16 cellular contexts compared by ENCODE assay signal in genomic region chr1:31646259-31646960, GRCh38. TPM values are rescaled to one million over a fixed set of nuclear protein-coding genes. Genes with fewer than 3 reads are reported as not detected.
DNase-seq lines count a peak whose midpoint lies in the region; ATAC-seq, FAIRE-seq and TF ChIP-seq lines count a peak whose summit lies in the region.
"Had no signal": no experiment of that assay in that cellular context is flagged by ENCODE, and none has a peak within 500 bp of the region (broad histone marks: within the 10 kb centered on the region; RNA-seq: fewer than 3 reads in every experiment).

No MANE protein-coding gene starts in this region.

- no peaks in the 10 kb centered on the region for H3K27me3 ChIP-seq in HCT116 (ENCODE audit: insufficient read depth, low read length)
- 0 out of 5 replicates have a peak, but pooled peaks cover 0 to 4% of the 10 kb centered on the region in 2 experiments for H3K27me3 ChIP-seq in K562 (ENCODE audit: control insufficient read depth in 2 of 2, insufficient read depth in 2 of 2, low read length in 2 of 2)
- H3K27me3 ChIP-seq in neural progenitor cell = no peaks in the 10 kb centered on the region
- H3K27me3 ChIP-seq in MM.1S (replicated peaks; ENCODE audit: insufficient read depth, low read length) = peaks cover 7% of the 10 kb centered on the region; the same call in 1 of the 2 replicates

- H3K9me3 ChIP-seq in HCT116 (ENCODE audit: control insufficient read depth in 1 of 2, insufficient read depth in 1 of 2, low read depth in 1 of 2, low read length in 2 of 2) = no peaks in the 10 kb centered on the region
- H3K9me3 ChIP-seq in K562 (replicated peaks; ENCODE audit: control insufficient read depth, insufficient read depth, low read depth, low read length) = no peaks in the 10 kb centered on the region
- no peaks in the 10 kb centered on the region for H3K9me3 ChIP-seq in neural progenitor cell (ENCODE audit: low read depth)
- no peaks in the 10 kb centered on the region for H3K9me3 ChIP-seq in MM.1S (replicated peaks; ENCODE audit: insufficient read depth, low read length)

- peaks cover 27% of the 10 kb centered on the region for H3K79me2 ChIP-seq in HCT116 (ENCODE audit: insufficient read depth, low read length)
- peaks cover 21% of the 10 kb centered on the region for H3K79me2 ChIP-seq in K562 (ENCODE audit: control insufficient read depth, insufficient read depth, low read length)
- H3K79me2 ChIP-seq in neural progenitor cell (ENCODE audit: low read depth) = peaks cover 30% of the 10 kb centered on the region
- peaks cover 29% of the 10 kb centered on the region for H3K79me2 ChIP-seq in MM.1S (ENCODE audit: low read length)

- TF ChIP-seq POLR2A in HCT116 (IDR thresholded peaks at IDR 0.05; ENCODE audit: borderline replicate concordance, extremely low read depth, insufficient read depth, insufficient read length) = no peak
- no peak for TF ChIP-seq POLR2A in K562 (conservative IDR thresholded peaks at IDR 0.05)

- H3K9me2 ChIP-seq in HCT116 (ENCODE audit: insufficient read depth) = no peaks in the 10 kb centered on the region
- H3K9me2 ChIP-seq in MM.1S (replicated peaks; ENCODE audit: insufficient read depth, low read length) = no peaks in the 10 kb centered on the region

- CTCF ChIA-PET in HCT116 (lab: Charles Lee) = no interaction called here
- CTCF ChIA-PET in K562 (lab: Yijun Ruan, JAX; ENCODE audit: low intra/inter-chr PET ratio) = no interaction called here

- H3K4me1 ChIP-seq in HCT116 (ENCODE audit: control insufficient read depth in 1 of 2, insufficient read depth in 2 of 2, low read length in 2 of 2) (peaks cover 8 to 20% of the 10 kb centered on the region in 2 experiments; a peak in 3 of 4 replicates), K562 (replicated peaks in 1 of 2; ENCODE audit: control insufficient read depth in 2 of 2, insufficient read depth in 2 of 2, low read length in 2 of 2) (peaks cover 0 to 9% of the 10 kb centered on the region in 2 experiments; a peak in 3 of 5 replicates), neural progenitor cell (peaks cover 4% of the 10 kb centered on the region), MM.1S (ENCODE audit: low read length) (peaks cover 7% of the 10 kb centered on the region)

- in situ Hi-C loops in K562 (cut with MboI) = no loop called here
- in situ Hi-C loops in GM13976 (cut with MboI; ENCODE audit: low sequenced_read_pairs, unreplicated experiment) = no loop called here

- H3K27ac Mint-ChIP-seq in T-helper 2 cell treated with Interferon-gamma antibody and Interleukin-4, amounts not matched to agents 5 μg/mL and 100 μg/mL, for 36 hours = peak overlapping the region; percentile 100
- no peak overlapping the region for H3K27ac Mint-ChIP-seq in neural progenitor cell

- TF ChIP-seq CTCF in HCT116 (IDR thresholded peaks at IDR 0.05 in 2 of 3, conservative IDR thresholded peaks at IDR 0.05 in 1 of 3; ENCODE audit: borderline replicate concordance in 1 of 3, insufficient read depth in 1 of 3, low read depth in 2 of 3, low read length in 2 of 3) (no peak), K562 (IDR thresholded peaks at IDR 0.05 in 2 of 3, conservative IDR thresholded peaks at IDR 0.05 in 1 of 3; ENCODE audit: insufficient read depth in 2 of 3, low read depth in 1 of 3, low read length in 3 of 3) (no peak), neural progenitor cell (IDR thresholded peaks at IDR 0.05) (no peak), MM.1S (IDR thresholded peaks at IDR 0.05; ENCODE audit: low read length) (no peak), GM13976 (IDR thresholded peaks at IDR 0.05; ENCODE audit: borderline replicate concordance, control extremely low read depth, extremely low read depth, insufficient read depth, missing control alignments) (no peak)

- ATAC-seq in HCT116 (no peak), K562 (no peak)

- 69% methylated on average over 4 of the region's 4 CpGs for WGBS in K562 (ENCODE audit: insufficient coverage, low coverage, missing lambda C conversion rate)

- POLR2A ChIA-PET in HCT116 (lab: Charles Lee) = no interaction called here
- POLR2A ChIA-PET in K562 (lab: Yijun Ruan, JAX) = interaction anchor here (1.1 kb wide), 1 partner anchor 143 kb away, joined by 3 read pairs; no protein-coding TSS in a partner anchor

- H3K27me3 Mint-ChIP-seq in T-helper 2 cell treated with Interferon-gamma antibody and Interleukin-4, amounts not matched to agents 5 μg/mL and 100 μg/mL, for 36 hours (ENCODE audit: low read depth) = no peaks in the 10 kb centered on the region
- H3K27me3 Mint-ChIP-seq in neural progenitor cell (ENCODE audit: insufficient read depth, low read depth) = no peaks in the 10 kb centered on the region

- no peaks in the 10 kb centered on the region for H3K9me3 Mint-ChIP-seq in T-helper 2 cell treated with Interferon-gamma antibody and Interleukin-4, amounts not matched to agents 5 μg/mL and 100 μg/mL, for 36 hours
- no peaks in the 10 kb centered on the region for H3K9me3 Mint-ChIP-seq in neural progenitor cell

- H3F3A ChIP-seq in neural progenitor cell (ENCODE audit: low read depth) (peaks cover 13% of the 10 kb centered on the region), MM.1S (ENCODE audit: insufficient read depth, low read length) (no peaks in the 10 kb centered on the region)

- peak overlapping the region; percentile 99 for H3K4me3 Mint-ChIP-seq in T-helper 2 cell treated with Interferon-gamma antibody and Interleukin-4, amounts not matched to agents 5 μg/mL and 100 μg/mL, for 36 hours
- peak overlapping the region; percentile 99 for H3K4me3 Mint-ChIP-seq in neural progenitor cell

- H3K36me3 Mint-ChIP-seq in T-helper 2 cell treated with Interferon-gamma antibody and Interleukin-4, amounts not matched to agents 5 μg/mL and 100 μg/mL, for 36 hours (ENCODE audit: low read depth) = no peaks in the 10 kb centered on the region
- no peaks in the 10 kb centered on the region for H3K36me3 Mint-ChIP-seq in neural progenitor cell

- H3K9ac ChIP-seq in HCT116 (ENCODE audit: low read length) (no peak overlapping the region), K562 (ENCODE audit: insufficient read depth in 1 of 2, low read depth in 2 of 2, low read length in 2 of 2) (no peak overlapping the region), neural progenitor cell (no peak overlapping the region), MM.1S (ENCODE audit: low read length) (no peak overlapping the region)

- RAD21 ChIA-PET in HCT116 (lab: Charles Lee; ENCODE audit: low non-redundant PET in 1 of 2, low total read pairs in 2 of 2, uncharacterized antibody in 2 of 2, unreplicated experiment in 2 of 2) = no interaction called here

- H3K36me3 ChIP-seq in HCT116 (ENCODE audit: control insufficient read depth in 1 of 2, insufficient read depth in 2 of 2, low read length in 2 of 2) (no peaks in the 10 kb centered on the region), K562 (ENCODE audit: control insufficient read depth, insufficient read depth, low read length) (no peaks in the 10 kb centered on the region; the same call in 2 of the 3 replicates), neural progenitor cell (no peaks in the 10 kb centered on the region), MM.1S (replicated peaks; ENCODE audit: insufficient read depth, low read length) (no peaks in the 10 kb centered on the region)

- H3K27ac ChIP-seq in HCT116 (ENCODE audit: low read depth, low read length) (no peak overlapping the region), K562 (ENCODE audit: extremely low read depth, low read depth, low read length) (no peak overlapping the region), neural progenitor cell (no peak overlapping the region), MM.1S (ENCODE audit: low read length) (no peak overlapping the region)

- H2AFZ ChIP-seq in HCT116 (ENCODE audit: low read depth, low read length, poor library complexity, severe bottlenecking) = no peak overlapping the region
- H2AFZ ChIP-seq in K562 (ENCODE audit: low read depth, low read length) = no peak overlapping the region
- no peak overlapping the region for H2AFZ ChIP-seq in neural progenitor cell (replicated peaks)
- H2AFZ ChIP-seq in MM.1S (ENCODE audit: low read length) = no peak overlapping the region

- no peak for FAIRE-seq in K562 (lab: Jason Lieb, UNC)
- FAIRE-seq: small intestine had no signal

- peaks cover 21% of the 10 kb centered on the region for H3K4me1 Mint-ChIP-seq in T-helper 2 cell treated with Interferon-gamma antibody and Interleukin-4, amounts not matched to agents 5 μg/mL and 100 μg/mL, for 36 hours (ENCODE audit: low read depth)
- peaks cover 18% of the 10 kb centered on the region for H3K4me1 Mint-ChIP-seq in neural progenitor cell

- DNase-seq in T-helper 2 cell treated with Interferon-gamma antibody and Interleukin-4, amounts not matched to agents 5 μg/mL and 100 μg/mL, for 36 hours (ENCODE audit: low spot score) = no peak
- no peak for DNase-seq in T-helper 2 cell
- no peak for DNase-seq in HCT116 (ENCODE audit: low read depth, low spot score)
- no peak for DNase-seq in K562 (ENCODE audit: extremely low read depth in 1 of 4, low spot score in 3 of 4)
- no peak for DNase-seq in neural progenitor cell (ENCODE audit: low spot score)
- no peak for DNase-seq in MM.1S
- no peak for DNase-seq in GM03348 (ENCODE audit: low spot score)
- DNase-seq in GM13976 (ENCODE audit: low spot score) = no peak
- DNase-seq: 8988T, COR-L47, kidney glomerular epithelial cell, NCI-H1436, NCI-H524 treated with DMSO at 0.1 percent for 48 hours, small intestine, T1000 had no signal

- H3K4me2 ChIP-seq in HCT116 (ENCODE audit: low read length) (peak overlapping the region; percentile 83; the same call in 1 of the 2 replicates), K562 (ENCODE audit: insufficient read depth, low read length) (no peak overlapping the region), neural progenitor cell (no peak overlapping the region), MM.1S (ENCODE audit: low read depth, low read length) (no peak overlapping the region)

- no peak overlapping the region; a peak in 1 of 4 replicates for H3K4me3 ChIP-seq in HCT116 (replicated peaks in 1 of 2; ENCODE audit: low read depth in 1 of 2, low read length in 2 of 2)
- no peak overlapping the region for H3K4me3 ChIP-seq in K562
- no peak overlapping the region for H3K4me3 ChIP-seq in neural progenitor cell
- H3K4me3 ChIP-seq in MM.1S (ENCODE audit: low read length) = no peak overlapping the region

- BruUV-seq in HCT116 (replicated peaks; lab: Mats Ljungman, UMichigan) = no TSS peak
- BruUV-seq in K562 (replicated peaks; lab: Mats Ljungman, UMichigan) = no TSS peak

- intact Hi-C loops in HCT116 (cut with micrococcal nuclease) = no loop called here
- intact Hi-C loops in K562 (cut with micrococcal nuclease) = loop anchor here (10.0 kb wide), 1 partner anchor 308 kb away; no protein-coding TSS in a partner anchor

- H3K9me1 ChIP-seq in K562 (ENCODE audit: control insufficient read depth, insufficient read depth, low read length) = no peaks in the 10 kb centered on the region

- TF ChIP-seq RAD21 in HCT116 (IDR thresholded peaks at IDR 0.05; ENCODE audit: low read depth) (no peak), K562 (CRISPR knock-in tag; conservative IDR thresholded peaks at IDR 0.05 in 1 of 2, IDR thresholded peaks at IDR 0.05 in 1 of 2) (no peak)

- no peak for TF ChIP-seq EP300 in K562 (IDR thresholded peaks at IDR 0.05; ENCODE audit: low read length)

- H4K20me1 ChIP-seq in HCT116 (ENCODE audit: insufficient read depth) = no peaks in the 10 kb centered on the region
- no peaks in the 10 kb centered on the region for H4K20me1 ChIP-seq in K562 (replicated peaks; ENCODE audit: control insufficient read depth, insufficient read depth, low read length)
- no peaks in the 10 kb centered on the region for H4K20me1 ChIP-seq in neural progenitor cell (ENCODE audit: low read depth)
- H4K20me1 ChIP-seq in MM.1S (ENCODE audit: insufficient read depth, low read length) = no peaks in the 10 kb centered on the region

RNA-seq across cellular contexts. Expression of gene PEF1, which starts 1.7 kb away (rescaled TPM):
- total RNA-seq in HCT116 (2021; ENCODE audit: unreplicated experiment) = 37.6 TPM
- 46.3 and 47.9 TPM in 2 replicates for polyA plus RNA-seq in HCT116 (2012)
- total RNA-seq in K562 (2011; cell fraction: chromatin; rRNA removed; ENCODE audit: low replicate concordance) = 15.8 and 31.8 TPM in 2 replicates
- 33.0 and 33.2 TPM in 2 replicates for total RNA-seq in K562 (2011; cell fraction: nucleolus; rRNA removed)
- 32.8 and 35.6 TPM in 2 replicates for total RNA-seq in K562 (2011; cell fraction: nucleoplasm; rRNA removed)
- total RNA-seq in K562 (2014; rRNA removed) = 76.6 and 87.6 TPM in 2 replicates
- 39.4 and 46.0 TPM in 2 replicates for total RNA-seq in K562 (2014; rRNA removed; fragmentation: Illumina TruSeq; extraction: Trizol)
- 48.8 and 49.1 TPM in 2 replicates for total RNA-seq in K562 (2015; rRNA removed; fragmentation: Illumina TruSeq; extraction: Trizol)
- 61.0 and 61.9 TPM in 2 replicates for total RNA-seq in K562 (2021)
- polyA plus RNA-seq in K562 (2011; rRNA removed) = 73.7 and 104 TPM in 2 replicates
- polyA plus RNA-seq in K562 (2011; cell fraction: cytosol; rRNA removed) = 124 and 143 TPM in 2 replicates
- polyA plus RNA-seq in K562 (2011; cell fraction: nucleus; rRNA removed) = 54.6 and 59.0 TPM in 2 replicates
- polyA plus RNA-seq in K562 (2012) = 51.6 and 78.2 TPM in 2 replicates
- 95.5 and 97.8 TPM in 2 replicates for polyA plus RNA-seq in K562 (2014; fragmentation: Illumina TruSeq; extraction: Trizol)
- polyA plus RNA-seq in K562 (2014; fragmentation: Nextera tagmentation; extraction: Ambion mirVana) = 10 to 100 TPM; 26.3 to 33.0 TPM
- 78.2 and 82.5 TPM in 2 replicates for polyA plus RNA-seq in K562 (2014; rRNA removed)
- polyA minus RNA-seq in K562 (2011; rRNA and poly(A)+ RNA removed) = 64.1 and 71.1 TPM in 2 replicates
- 46.2 and 46.7 TPM in 2 replicates for polyA minus RNA-seq in K562 (2011; cell fraction: cytosol; rRNA and poly(A)+ RNA removed)
- polyA minus RNA-seq in K562 (2011; cell fraction: nucleus; rRNA and poly(A)+ RNA removed) = 14.0 and 23.8 TPM in 2 replicates
- total RNA-seq in neural progenitor cell (ENCODE audit: low replicate concordance) = 30.7 and 47.7 TPM in 2 replicates

RNA-seq across cellular contexts. Expression of gene HCRTR1, which starts 28.9 kb away (rescaled TPM):
- total RNA-seq in HCT116 (2021; ENCODE audit: unreplicated experiment) (not detected), K562 (2014; rRNA removed) (not detected in 2 replicates), K562 (2014; rRNA removed; fragmentation: Illumina TruSeq; extraction: Trizol) (not detected in 2 replicates), K562 (2015; rRNA removed; fragmentation: Illumina TruSeq; extraction: Trizol) (not detected in 2 replicates), K562 (2021) (not detected in 2 replicates), neural progenitor cell (ENCODE audit: low replicate concordance) (0.06 TPM in 1 of 2 replicates, not detected in the other)
- not detected in 2 replicates for polyA plus RNA-seq in HCT116 (2012)
- not detected in 2 replicates for total RNA-seq in K562 (2011; cell fraction: chromatin; rRNA removed; ENCODE audit: low replicate concordance)
- total RNA-seq in K562 (2011; cell fraction: nucleolus; rRNA removed) = not detected in 2 replicates
- not detected in 2 replicates for total RNA-seq in K562 (2011; cell fraction: nucleoplasm; rRNA removed)
- polyA plus RNA-seq in K562 (2011; rRNA removed) (not detected in 2 replicates), K562 (2014; fragmentation: Illumina TruSeq; extraction: Trizol) (not detected in 2 replicates), K562 (2014; fragmentation: Nextera tagmentation; extraction: Ambion mirVana) (not detected), K562 (2014; rRNA removed) (not detected in 2 replicates)
- not detected in 2 replicates for polyA plus RNA-seq in K562 (2011; cell fraction: cytosol; rRNA removed)
- not detected in 2 replicates for polyA plus RNA-seq in K562 (2011; cell fraction: nucleus; rRNA removed)
- polyA plus RNA-seq in K562 (2012) = not detected in 2 replicates
- polyA minus RNA-seq in K562 (2011; rRNA and poly(A)+ RNA removed) = not detected in 2 replicates
- not detected in 2 replicates for polyA minus RNA-seq in K562 (2011; cell fraction: cytosol; rRNA and poly(A)+ RNA removed)
- not detected in 2 replicates for polyA minus RNA-seq in K562 (2011; cell fraction: nucleus; rRNA and poly(A)+ RNA removed)
- total RNA-seq: RPMI7951 had no signal

RNA-seq across cellular contexts. Expression of gene COL16A1, which starts 57.4 kb away (rescaled TPM):
- total RNA-seq in HCT116 (2021; ENCODE audit: unreplicated experiment) (2.2 TPM), K562 (2014; rRNA removed) (0.04 TPM in 1 of 2 replicates, not detected in the other), K562 (2014; rRNA removed; fragmentation: Illumina TruSeq; extraction: Trizol) (not detected in 2 replicates), K562 (2015; rRNA removed; fragmentation: Illumina TruSeq; extraction: Trizol) (0.08 TPM in 1 of 2 replicates, not detected in the other), K562 (2021) (0.54 and 0.60 TPM in 2 replicates), neural progenitor cell (ENCODE audit: low replicate concordance) (0.22 and 7.0 TPM in 2 replicates)
- polyA plus RNA-seq in HCT116 (2012) = 1.3 and 1.5 TPM in 2 replicates
- total RNA-seq in K562 (2011; cell fraction: chromatin; rRNA removed; ENCODE audit: low replicate concordance) = 0.44 TPM in 1 of 2 replicates, not detected in the other
- 0.13 and 0.17 TPM in 2 replicates for total RNA-seq in K562 (2011; cell fraction: nucleolus; rRNA removed)
- total RNA-seq in K562 (2011; cell fraction: nucleoplasm; rRNA removed) = not detected in 2 replicates
- polyA plus RNA-seq in K562 (2011; rRNA removed) (0.11 TPM in 1 of 2 replicates, not detected in the other), K562 (2014; fragmentation: Illumina TruSeq; extraction: Trizol) (not detected in 2 replicates), K562 (2014; fragmentation: Nextera tagmentation; extraction: Ambion mirVana) (not detected), K562 (2014; rRNA removed) (0.11 TPM in 1 of 2 replicates, not detected in the other)
- not detected in 2 replicates for polyA plus RNA-seq in K562 (2011; cell fraction: cytosol; rRNA removed)
- 0.31 and 0.36 TPM in 2 replicates for polyA plus RNA-seq in K562 (2011; cell fraction: nucleus; rRNA removed)
- 0.37 TPM in 1 of 2 replicates, not detected in the other for polyA plus RNA-seq in K562 (2012)
- not detected in 2 replicates for polyA minus RNA-seq in K562 (2011; rRNA and poly(A)+ RNA removed)
- not detected in 2 replicates for polyA minus RNA-seq in K562 (2011; cell fraction: cytosol; rRNA and poly(A)+ RNA removed)
- not detected in 2 replicates for polyA minus RNA-seq in K562 (2011; cell fraction: nucleus; rRNA and poly(A)+ RNA removed)
